ENCODE assay signal across 1 cellular context in the genomic region with DNA sequence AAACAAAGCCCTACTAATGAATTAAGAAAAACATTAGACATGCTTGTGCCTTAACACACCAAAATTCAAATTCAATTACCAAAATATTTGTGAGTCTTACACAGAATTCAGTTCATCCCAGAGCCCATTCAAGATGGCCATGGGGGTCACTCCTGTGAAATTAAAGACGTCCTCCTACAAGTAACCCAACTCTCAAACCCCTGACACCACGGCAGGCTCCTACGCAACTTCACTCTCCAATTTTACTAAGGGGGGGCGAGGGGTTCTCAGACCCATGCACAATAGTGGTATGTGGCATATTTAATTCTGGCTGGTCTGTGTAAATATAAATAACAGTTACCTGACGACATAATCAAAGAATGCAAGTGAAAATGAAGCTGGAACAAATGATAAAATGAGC.
TF ChIP-seq lines count a peak whose summit lies in the region.

No MANE protein-coding gene starts in this region.

TF ChIP-seq in SK-N-SH treated with all-trans-retinoic acid at 6 μM for 48 hours, 23 proteins besides CTCF, POLR2A, EP300 and RAD21 (continued from another document):
- TF ChIP-seq, protein P1, sequence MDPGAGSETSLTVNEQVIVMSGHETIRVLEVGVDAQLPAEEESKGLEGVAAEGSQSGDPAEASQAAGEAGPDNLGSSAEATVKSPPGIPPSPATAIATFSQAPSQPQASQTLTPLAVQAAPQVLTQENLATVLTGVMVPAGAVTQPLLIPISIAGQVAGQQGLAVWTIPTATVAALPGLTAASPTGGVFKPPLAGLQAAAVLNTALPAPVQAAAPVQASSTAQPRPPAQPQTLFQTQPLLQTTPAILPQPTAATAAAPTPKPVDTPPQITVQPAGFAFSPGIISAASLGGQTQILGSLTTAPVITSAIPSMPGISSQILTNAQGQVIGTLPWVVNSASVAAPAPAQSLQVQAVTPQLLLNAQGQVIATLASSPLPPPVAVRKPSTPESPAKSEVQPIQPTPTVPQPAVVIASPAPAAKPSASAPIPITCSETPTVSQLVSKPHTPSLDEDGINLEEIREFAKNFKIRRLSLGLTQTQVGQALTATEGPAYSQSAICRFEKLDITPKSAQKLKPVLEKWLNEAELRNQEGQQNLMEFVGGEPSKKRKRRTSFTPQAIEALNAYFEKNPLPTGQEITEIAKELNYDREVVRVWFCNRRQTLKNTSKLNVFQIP (CRISPR knock-in tag; IDR thresholded peaks at IDR 0.05; ENCODE audit: borderline replicate concordance, low read depth), result no peak
- TF ChIP-seq BACH2 (CRISPR knock-in tag; IDR thresholded peaks at IDR 0.05; ENCODE audit: borderline replicate concordance) (no peak), ZNF565 (CRISPR knock-in tag; conservative IDR thresholded peaks at IDR 0.05; ENCODE audit: low read depth) (no peak), ISL1 (CRISPR knock-in tag; IDR thresholded peaks at IDR 0.05) (no peak), ZNF8 (CRISPR knock-in tag; IDR thresholded peaks at IDR 0.05) (no peak), ZFP3 (CRISPR knock-in tag; IDR thresholded peaks at IDR 0.05) (no peak), ZC3H10 (CRISPR knock-in tag; IDR thresholded peaks at IDR 0.05) (no peak)
TF ChIP-seq in SK-N-SH treated with all-trans-retinoic acid at 6 μM for 48 hours: peak in this region for 0.
